Comparison of ENCODE assay signal across 23 cellular contexts in genomic region chr22:44405661-44406060, GRCh38.
DNase-seq lines count a peak whose midpoint lies in the region; ATAC-seq and TF ChIP-seq lines count a peak whose summit lies in the region.
"Had no signal": no experiment of that assay in that cellular context is flagged by ENCODE, and none has a peak within 500 bp of the region (broad histone marks: within the 10 kb centered on the region; RNA-seq: fewer than 3 reads in every experiment).

No MANE protein-coding gene starts in this region.

- H3K27ac ChIP-seq in left ventricle myocardium inferior (replicated peaks): no peak overlapping the region
- no peak overlapping the region for H3K27ac ChIP-seq in upper lobe of right lung
- H3K27ac ChIP-seq in CD4-positive, alpha-beta memory T cell (ENCODE audit: low read depth, low read length): no peak overlapping the region
- H3K27ac ChIP-seq: A549, GM23248, HL-60, SJSA1 had no signal

- H3K4me3 ChIP-seq in left ventricle myocardium inferior (no peak overlapping the region), mucosa of descending colon (no peak overlapping the region), upper lobe of right lung (no peak overlapping the region)
- no peak overlapping the region for H3K4me3 ChIP-seq in CD4-positive, alpha-beta memory T cell (ENCODE audit: low read length in 2 of 2)
- H3K4me3 ChIP-seq: A549, GM23248, SJSA1 had no signal

- peaks cover 1% of the 10 kb centered on the region for H3K4me1 Mint-ChIP-seq in chondrocyte (ENCODE audit: low read depth)
- H3K4me1 Mint-ChIP-seq in CD4-positive, alpha-beta memory T cell: no peaks in the 10 kb centered on the region
- H3K4me1 Mint-ChIP-seq in WTC11: peaks cover 20% of the 10 kb centered on the region
- H3K4me1 Mint-ChIP-seq: B cell; CD4-positive, CD25-positive, alpha-beta regulatory T cell had no signal

- H3K9me3 ChIP-seq in left ventricle myocardium inferior (replicated peaks) (no peaks in the 10 kb centered on the region), mucosa of descending colon (no peaks in the 10 kb centered on the region), upper lobe of right lung (no peaks in the 10 kb centered on the region)
- H3K9me3 ChIP-seq in CD4-positive, alpha-beta memory T cell (ENCODE audit: control insufficient read depth in 1 of 2, low read length in 2 of 2): no peaks in the 10 kb centered on the region
- H3K9me3 ChIP-seq: A549, SJSA1 had no signal

- CTCF ChIA-PET in CD4-positive, alpha-beta memory T cell (lab: Charles Lee; ENCODE audit: partially characterized antibody): no interaction called here
- CTCF ChIA-PET in WTC11 (lab: Charles Lee): interaction anchor here (2.1 kb wide), 1 partner anchor 39 kb away, joined by 7 read pairs; no protein-coding TSS in a partner anchor

- no peak overlapping the region for H3K4me3 Mint-ChIP-seq in chondrocyte (ENCODE audit: unreplicated experiment)
- H3K4me3 Mint-ChIP-seq in CD4-positive, alpha-beta memory T cell: peak overlapping the region in 1 of 8 donors; percentile 43
- H3K4me3 Mint-ChIP-seq in WTC11: no peak overlapping the region
- H3K4me3 Mint-ChIP-seq: B cell; CD4-positive, CD25-positive, alpha-beta regulatory T cell had no signal

- H3K27me3 ChIP-seq in left ventricle myocardium inferior (ENCODE audit: low read depth): no peaks in the 10 kb centered on the region
- H3K27me3 ChIP-seq in upper lobe of right lung: no peaks in the 10 kb centered on the region
- H3K27me3 ChIP-seq in CD4-positive, alpha-beta memory T cell (ENCODE audit: insufficient read depth, low read length): no peaks in the 10 kb centered on the region
- H3K27me3 ChIP-seq: SJSA1 had no signal

- H3K27ac Mint-ChIP-seq in chondrocyte (ENCODE audit: unreplicated experiment) (no peak overlapping the region), WTC11 (no peak overlapping the region)
- peak overlapping the region in 1 of 7 donors; percentile 37 for H3K27ac Mint-ChIP-seq in CD4-positive, alpha-beta memory T cell
- H3K27ac Mint-ChIP-seq: B cell had no signal

- H3K36me3 Mint-ChIP-seq in chondrocyte (ENCODE audit: low read depth) (no peaks in the 10 kb centered on the region), WTC11 (no peaks in the 10 kb centered on the region)
- H3K36me3 Mint-ChIP-seq in CD4-positive, alpha-beta memory T cell: no peaks in the 10 kb centered on the region
- H3K36me3 Mint-ChIP-seq: CD4-positive, CD25-positive, alpha-beta regulatory T cell had no signal

- H3K27me3 Mint-ChIP-seq in chondrocyte (ENCODE audit: low read depth): peaks cover 26% of the 10 kb centered on the region
- H3K27me3 Mint-ChIP-seq in CD4-positive, alpha-beta memory T cell: peaks cover 0 to 4% of the 10 kb centered on the region in 2 donors
- H3K27me3 Mint-ChIP-seq in WTC11 (ENCODE audit: low read depth): no peaks in the 10 kb centered on the region
- H3K27me3 Mint-ChIP-seq: CD4-positive, CD25-positive, alpha-beta regulatory T cell had no signal

- DNase-seq in left ventricle myocardium inferior (peak; percentile 5), Right ventricle myocardium inferior (ENCODE audit: missing footprints) (no peak), chondrocyte (ENCODE audit: low spot score) (peak; percentile 46), mucosa of descending colon (peak in 2 of 3 donors; percentile 3 to 10), upper lobe of right lung (peak; percentile 22), WTC11 (ENCODE audit: low spot score) (no peak)
- no peak for DNase-seq in CD4-positive, alpha-beta memory T cell
- DNase-seq: CD4-positive, CD25-positive, alpha-beta regulatory T cell; COR-L47; DMS79 treated with DMSO at 0.1 percent for 48 hours; GM23248; HCEC 1CT; KBM-7; NCI-H1092; NCI-H1436; NCI-H1930; NCI-H748 treated with DMSO at 0.1 percent for 48 hours; NK-92 treated with Interleukin-12 subunit alpha and Interleukin-12 subunit beta, amount 100 ng/mL, for 24 hours had no signal

- no peaks in the 10 kb centered on the region for H3K9me3 Mint-ChIP-seq in chondrocyte (ENCODE audit: low read depth)
- no peaks in the 10 kb centered on the region for H3K9me3 Mint-ChIP-seq in CD4-positive, alpha-beta memory T cell
- no peaks in the 10 kb centered on the region for H3K9me3 Mint-ChIP-seq in WTC11
- H3K9me3 Mint-ChIP-seq: CD4-positive, CD25-positive, alpha-beta regulatory T cell had no signal

- H3K4me1 ChIP-seq in left ventricle myocardium inferior (peaks cover 28% of the 10 kb centered on the region), mucosa of descending colon (ENCODE audit: low read depth) (no peaks in the 10 kb centered on the region), upper lobe of right lung (no peaks in the 10 kb centered on the region)
- H3K4me1 ChIP-seq in CD4-positive, alpha-beta memory T cell (ENCODE audit: insufficient read depth, low read length): no peaks in the 10 kb centered on the region
- H3K4me1 ChIP-seq: A549, SJSA1 had no signal

- intact Hi-C loops in left ventricle myocardium inferior (cut with micrococcal nuclease): no loop called here
- intact Hi-C loops in Right ventricle myocardium inferior (cut with DNase I): no loop called here
- intact Hi-C loops in mucosa of descending colon (cut with DNase I, micrococcal nuclease): no loop called here
- intact Hi-C loops in upper lobe of right lung (cut with DNase I): no loop called here
- intact Hi-C loops in CD4-positive, alpha-beta memory T cell (cut with micrococcal nuclease): no loop called here

- POLR2A ChIA-PET in CD4-positive, alpha-beta memory T cell (lab: Charles Lee; ENCODE audit: partially characterized antibody): no interaction called here
- POLR2A ChIA-PET in WTC11 (lab: Charles Lee): no interaction called here

- H3K36me3 ChIP-seq in left ventricle myocardium inferior (no peaks in the 10 kb centered on the region), mucosa of descending colon (ENCODE audit: low read depth) (no peaks in the 10 kb centered on the region), upper lobe of right lung (no peaks in the 10 kb centered on the region)
- no peaks in the 10 kb centered on the region for H3K36me3 ChIP-seq in CD4-positive, alpha-beta memory T cell (ENCODE audit: insufficient read depth, low read length)
- H3K36me3 ChIP-seq: SJSA1 had no signal

- ATAC-seq in Right ventricle myocardium inferior (no peak), mucosa of descending colon (no peak), upper lobe of right lung (no peak), SK-N-SH treated with all-trans-retinoic acid at 6 μM for 48 hours (no peak), WTC11 (no peak)
- ATAC-seq: A549 had no signal

- no peak for TF ChIP-seq CTCF in left ventricle myocardium inferior (IDR thresholded peaks at IDR 0.05; ENCODE audit: borderline replicate concordance)
- TF ChIP-seq CTCF in chondrocyte (IDR thresholded peaks at IDR 0.05): no peak
- no peak for TF ChIP-seq CTCF in mucosa of descending colon (IDR thresholded peaks at IDR 0.05)
- no peak for TF ChIP-seq CTCF in upper lobe of right lung (IDR thresholded peaks at IDR 0.05)
- TF ChIP-seq CTCF in WTC11 (IDR thresholded peaks at IDR 0.05): no peak

TF ChIP-seq in SK-N-SH treated with all-trans-retinoic acid at 6 μM for 48 hours, 23 proteins besides CTCF, POLR2A, EP300 and RAD21 (continues in another document):
- no peak for TF ChIP-seq POU6F1 (CRISPR knock-in tag; IDR thresholded peaks at IDR 0.05; ENCODE audit: borderline replicate concordance, low read depth)
- no peak for TF ChIP-seq PPARA (CRISPR knock-in tag; IDR thresholded peaks at IDR 0.05; ENCODE audit: borderline replicate concordance)
- TF ChIP-seq SNAI2 (CRISPR knock-in tag; IDR thresholded peaks at IDR 0.05): no peak
- TF ChIP-seq ISL1 (CRISPR knock-in tag; IDR thresholded peaks at IDR 0.05): no peak
- TF ChIP-seq ZNF8 (CRISPR knock-in tag; IDR thresholded peaks at IDR 0.05): no peak

TF ChIP-seq in WTC11, 78 proteins besides CTCF, POLR2A, EP300 and RAD21 (continues in another document):
- TF ChIP-seq ZBTB21 (CRISPR knock-in tag; IDR thresholded peaks at IDR 0.05; ENCODE audit: borderline replicate concordance): no peak
- TF ChIP-seq TCF7 (CRISPR knock-in tag; IDR thresholded peaks at IDR 0.05; ENCODE audit: low read depth): no peak
- TF ChIP-seq E2F4 (CRISPR knock-in tag; IDR thresholded peaks at IDR 0.05; ENCODE audit: borderline replicate concordance, low read depth): no peak
- TF ChIP-seq CBFB (CRISPR knock-in tag; IDR thresholded peaks at IDR 0.05; ENCODE audit: low read depth): no peak
- no peak for TF ChIP-seq AFF4 (CRISPR knock-in tag; IDR thresholded peaks at IDR 0.05; ENCODE audit: borderline replicate concordance)
- no peak for TF ChIP-seq MYBL2 (CRISPR knock-in tag; IDR thresholded peaks at IDR 0.05)

Comparison
In these comparisons a context has a peak if more than half of its experiments do, and no peak if none do; other contexts are left out.
1. DNase-seq: peak in left ventricle myocardium inferior (single experiment), chondrocyte (single experiment), mucosa of descending colon (2 of 3) and upper lobe of right lung (single experiment); none in Right ventricle myocardium inferior (single experiment), CD4-positive, alpha-beta memory T cell (0 of 5) and WTC11 (single experiment).